ENCODE assay signal across 14 cellular contexts in the genomic region with DNA sequence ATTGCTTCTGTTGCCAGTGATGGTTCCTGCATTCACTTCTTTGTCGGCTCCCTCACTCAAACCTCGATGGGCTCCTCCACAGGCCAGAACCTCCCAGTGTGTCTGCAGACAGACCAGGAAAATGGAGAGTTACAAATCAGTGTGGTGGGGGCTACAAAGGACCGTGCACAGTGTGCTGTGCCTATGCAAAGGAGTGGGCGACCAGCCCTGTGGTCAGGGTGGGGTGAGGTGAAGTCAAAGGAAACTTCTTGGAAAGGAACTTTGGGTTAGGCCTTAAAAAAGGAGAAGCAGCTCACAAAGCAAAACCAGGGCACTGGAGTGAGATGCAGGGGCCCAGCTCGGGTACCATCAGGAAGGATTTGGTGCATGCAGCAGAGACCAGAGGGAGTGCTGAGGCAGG.
DNase-seq lines count a peak whose midpoint lies in the region; ATAC-seq and TF ChIP-seq lines count a peak whose summit lies in the region.
"Had no signal": no experiment of that assay in that cellular context is flagged by ENCODE, and none has a peak within 500 bp of the region (broad histone marks: within the 10 kb centered on the region; RNA-seq: fewer than 3 reads in every experiment).

No MANE protein-coding gene starts in this region.

- CTCF ChIA-PET in activated CD4-positive, alpha-beta T cell treated with anti-CD3 and anti-CD28 coated beads for 36 hours (lab: Charles Lee), result interaction anchor here (0.7 kb wide), 1 partner anchor 30 kb away, joined by 3 read pairs; no protein-coding TSS in a partner anchor

- H3K4me3 Mint-ChIP-seq in activated CD4-positive, alpha-beta T cell treated with anti-CD3 and anti-CD28 coated beads for 36 hours, result no peak overlapping the region
- H3K4me3 Mint-ChIP-seq: CD4-positive, alpha-beta memory T cell had no signal

- intact Hi-C loops in activated CD4-positive, alpha-beta T cell treated with anti-CD3 and anti-CD28 coated beads for 36 hours (cut with DNase I, micrococcal nuclease), result loop anchor here in 1 of 2 experiments (2.0 to 10.0 kb wide), 4 partner anchors 210 to 720 kb away; a partner anchor contains a TSS

- H3K27me3 ChIP-seq in hepatocyte, result no peaks in the 10 kb centered on the region

- H3K4me1 ChIP-seq in hepatocyte (ENCODE audit: insufficient read depth), result peaks cover 33% of the 10 kb centered on the region
- H3K4me1 ChIP-seq: psoas muscle had no signal

- no peaks in the 10 kb centered on the region for H3K27me3 Mint-ChIP-seq in activated CD4-positive, alpha-beta T cell treated with anti-CD3 and anti-CD28 coated beads for 36 hours

- H3K9me3 ChIP-seq in hepatocyte (ENCODE audit: low read depth), result no peaks in the 10 kb centered on the region
- H3K9me3 ChIP-seq: psoas muscle, thoracic aorta had no signal

- POLR2A ChIA-PET in activated CD4-positive, alpha-beta T cell treated with anti-CD3 and anti-CD28 coated beads for 36 hours (lab: Charles Lee), result no interaction called here

- DNase-seq in activated CD4-positive, alpha-beta T cell treated with anti-CD3 and anti-CD28 coated beads for 36 hours, result peak; percentile 18
- no peak for DNase-seq in activated CD4-positive, alpha-beta T cell treated with anti-CD3 and anti-CD28 coated beads for 1 hour
- DNase-seq in MV-4-11 (lab: John Stamatoyannopoulos, UW), result peak; percentile 55
- no peak for DNase-seq in hepatocyte (ENCODE audit: low spot score)
- DNase-seq in stimulated activated naive CD8-positive, alpha-beta T cell treated with anti-CD3 and anti-CD28 coated beads, Interleukin-15, Interleukin-2, amounts not matched to agents 100 U/mL and 50 U/mL, for 24 hours, result peak; percentile 26
- DNase-seq in NCI-H2029 (lab: John Stamatoyannopoulos, UW), result no peak
- DNase-seq in NCI-H2081 (lab: John Stamatoyannopoulos, UW), result no peak
- DNase-seq: CD4-positive, alpha-beta memory T cell; DMS79 treated with DMSO at 0.1 percent for 48 hours; effector CD4-positive, alpha-beta T cell; NCI-H1105; psoas muscle had no signal

- H3K9me3 Mint-ChIP-seq in activated CD4-positive, alpha-beta T cell treated with anti-CD3 and anti-CD28 coated beads for 36 hours (ENCODE audit: low read depth), result no peaks in the 10 kb centered on the region

- H3K4me2 ChIP-seq in hepatocyte, result no peak overlapping the region

- H3K4me3 ChIP-seq in hepatocyte, result no peak overlapping the region
- H3K4me3 ChIP-seq: psoas muscle, thoracic aorta had no signal

- 77% methylated on average over 5 of the region's 5 CpGs for WGBS in hepatocyte (ENCODE audit: low lambda C conversion rate, missing lambda C conversion rate)

- no peaks in the 10 kb centered on the region for H3K36me3 ChIP-seq in hepatocyte (replicated peaks; ENCODE audit: insufficient read depth, low read depth)
- H3K36me3 ChIP-seq: thoracic aorta had no signal

- H3K4me1 Mint-ChIP-seq in activated CD4-positive, alpha-beta T cell treated with anti-CD3 and anti-CD28 coated beads for 36 hours, result peaks cover 21% of the 10 kb centered on the region
- H3K4me1 Mint-ChIP-seq: CD4-positive, alpha-beta memory T cell had no signal

- H3K27ac Mint-ChIP-seq in activated CD4-positive, alpha-beta T cell treated with anti-CD3 and anti-CD28 coated beads for 36 hours, result peak overlapping the region; percentile 91

- H3K79me2 ChIP-seq in hepatocyte, result no peaks in the 10 kb centered on the region

- H2AFZ ChIP-seq in hepatocyte, result no peak overlapping the region

- no peak for ATAC-seq in activated CD4-positive, alpha-beta T cell treated with anti-CD3 and anti-CD28 coated beads for 36 hours
- peak; percentile 53 for ATAC-seq in stimulated activated naive CD8-positive, alpha-beta T cell treated with anti-CD3 and anti-CD28 coated beads, Interleukin-15, Interleukin-2, amounts not matched to agents 100 U/mL and 50 U/mL, for 24 hours
- no peak for ATAC-seq in HG02884 (IDR thresholded peaks at IDR 0.05; ENCODE audit: unreplicated experiment)

- TF ChIP-seq CTCF in hepatocyte (IDR thresholded peaks at IDR 0.05; ENCODE audit: poor library complexity), result no peak

- no peaks in the 10 kb centered on the region for H3K9me2 ChIP-seq in hepatocyte (replicated peaks; ENCODE audit: insufficient read depth)

- peak overlapping the region; percentile 54 for H3K27ac ChIP-seq in hepatocyte
- H3K27ac ChIP-seq: psoas muscle had no signal

- no peaks in the 10 kb centered on the region for H3K36me3 Mint-ChIP-seq in activated CD4-positive, alpha-beta T cell treated with anti-CD3 and anti-CD28 coated beads for 36 hours (ENCODE audit: low read depth)
- H3K36me3 Mint-ChIP-seq: CD4-positive, alpha-beta memory T cell had no signal

- no peaks in the 10 kb centered on the region for H4K20me1 ChIP-seq in hepatocyte (ENCODE audit: insufficient read depth, poor library complexity, severe bottlenecking)

Comparison
In these comparisons a context has a peak if more than half of its experiments do, and no peak if none do; other contexts are left out.
1. DNase-seq: peak in activated CD4-positive, alpha-beta T cell treated with anti-CD3 and anti-CD28 coated beads for 36 hours (single experiment), MV-4-11 (single experiment) and stimulated activated naive CD8-positive, alpha-beta T cell treated with anti-CD3 and anti-CD28 coated beads, Interleukin-15, Interleukin-2, amounts not matched to agents 100 U/mL and 50 U/mL, for 24 hours (single experiment); none in activated CD4-positive, alpha-beta T cell treated with anti-CD3 and anti-CD28 coated beads for 1 hour (single experiment), hepatocyte (single experiment), NCI-H2029 (single experiment) and NCI-H2081 (0 of 2).